Comparison of ENCODE assay signal across 1 cellular context in the genomic region with DNA sequence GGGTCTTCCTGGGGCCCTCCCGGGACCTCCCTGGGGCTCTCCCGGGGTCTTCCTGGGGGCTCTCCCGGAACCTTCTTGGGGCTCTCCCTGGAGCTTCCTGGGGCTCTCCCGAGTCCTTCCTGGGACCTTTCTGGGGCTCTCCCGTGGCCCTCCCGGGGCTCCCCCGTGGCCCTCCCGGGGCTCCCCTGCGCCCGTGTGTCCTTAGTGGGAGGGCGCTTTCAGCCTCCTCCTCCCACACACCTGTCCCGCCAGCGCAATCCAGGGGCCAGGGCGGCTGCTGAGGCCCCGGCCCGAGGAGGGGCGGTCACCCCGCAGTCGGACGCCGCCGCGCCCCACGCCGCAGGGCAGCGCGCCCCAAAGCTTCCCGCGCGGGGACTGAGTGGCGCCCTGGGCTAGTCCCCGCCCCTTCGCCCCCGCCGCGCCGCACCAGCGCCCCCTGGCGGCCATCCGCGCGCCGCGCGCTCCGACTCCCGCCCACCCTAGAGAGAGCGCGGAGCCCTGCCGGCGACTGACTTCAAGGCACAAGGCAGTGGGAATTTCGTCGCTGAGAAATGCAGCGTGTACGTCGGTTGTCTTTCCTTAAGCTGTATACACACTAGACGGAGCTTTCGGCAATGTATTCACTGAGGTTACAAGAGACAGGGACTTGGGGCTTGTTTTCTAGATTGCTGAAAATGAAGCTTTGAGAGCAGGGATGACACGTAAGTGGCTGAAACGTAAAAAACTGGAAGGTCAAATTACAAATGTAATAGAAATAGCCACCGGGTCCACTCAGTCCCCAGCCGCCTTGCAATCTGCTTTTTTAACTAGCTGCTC.
TF ChIP-seq lines count a peak whose summit lies in the region.

No MANE protein-coding gene starts in this region.

TF ChIP-seq in K562, 482 proteins besides CTCF, POLR2A, EP300 and RAD21 (continued from another document and continues in another):
- TF ChIP-seq, protein P1, sequence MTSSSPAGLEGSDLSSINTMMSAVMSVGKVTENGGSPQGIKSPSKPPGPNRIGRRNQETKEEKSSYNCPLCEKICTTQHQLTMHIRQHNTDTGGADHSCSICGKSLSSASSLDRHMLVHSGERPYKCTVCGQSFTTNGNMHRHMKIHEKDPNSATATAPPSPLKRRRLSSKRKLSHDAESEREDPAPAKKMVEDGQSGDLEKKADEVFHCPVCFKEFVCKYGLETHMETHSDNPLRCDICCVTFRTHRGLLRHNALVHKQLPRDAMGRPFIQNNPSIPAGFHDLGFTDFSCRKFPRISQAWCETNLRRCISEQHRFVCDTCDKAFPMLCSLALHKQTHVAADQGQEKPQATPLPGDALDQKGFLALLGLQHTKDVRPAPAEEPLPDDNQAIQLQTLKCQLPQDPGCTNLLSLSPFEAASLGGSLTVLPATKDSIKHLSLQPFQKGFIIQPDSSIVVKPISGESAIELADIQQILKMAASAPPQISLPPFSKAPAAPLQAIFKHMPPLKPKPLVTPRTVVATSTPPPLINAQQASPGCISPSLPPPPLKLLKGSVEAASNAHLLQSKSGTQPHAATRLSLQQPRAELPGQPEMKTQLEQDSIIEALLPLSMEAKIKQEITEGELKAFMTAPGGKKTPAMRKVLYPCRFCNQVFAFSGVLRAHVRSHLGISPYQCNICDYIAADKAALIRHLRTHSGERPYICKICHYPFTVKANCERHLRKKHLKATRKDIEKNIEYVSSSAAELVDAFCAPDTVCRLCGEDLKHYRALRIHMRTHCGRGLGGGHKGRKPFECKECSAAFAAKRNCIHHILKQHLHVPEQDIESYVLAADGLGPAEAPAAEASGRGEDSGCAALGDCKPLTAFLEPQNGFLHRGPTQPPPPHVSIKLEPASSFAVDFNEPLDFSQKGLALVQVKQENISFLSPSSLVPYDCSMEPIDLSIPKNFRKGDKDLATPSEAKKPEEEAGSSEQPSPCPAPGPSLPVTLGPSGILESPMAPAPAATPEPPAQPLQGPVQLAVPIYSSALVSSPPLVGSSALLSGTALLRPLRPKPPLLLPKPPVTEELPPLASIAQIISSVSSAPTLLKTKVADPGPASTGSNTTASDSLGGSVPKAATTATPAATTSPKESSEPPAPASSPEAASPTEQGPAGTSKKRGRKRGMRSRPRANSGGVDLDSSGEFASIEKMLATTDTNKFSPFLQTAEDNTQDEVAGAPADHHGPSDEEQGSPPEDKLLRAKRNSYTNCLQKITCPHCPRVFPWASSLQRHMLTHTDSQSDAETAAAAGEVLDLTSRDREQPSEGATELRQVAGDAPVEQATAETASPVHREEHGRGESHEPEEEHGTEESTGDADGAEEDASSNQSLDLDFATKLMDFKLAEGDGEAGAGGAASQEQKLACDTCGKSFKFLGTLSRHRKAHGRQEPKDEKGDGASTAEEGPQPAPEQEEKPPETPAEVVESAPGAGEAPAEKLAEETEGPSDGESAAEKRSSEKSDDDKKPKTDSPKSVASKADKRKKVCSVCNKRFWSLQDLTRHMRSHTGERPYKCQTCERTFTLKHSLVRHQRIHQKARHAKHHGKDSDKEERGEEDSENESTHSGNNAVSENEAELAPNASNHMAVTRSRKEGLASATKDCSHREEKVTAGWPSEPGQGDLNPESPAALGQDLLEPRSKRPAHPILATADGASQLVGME (CRISPR knock-in tag; IDR thresholded peaks at IDR 0.05): no peak
- peak; percentile 59; the same call in 1 of the 2 replicates for TF ChIP-seq ZBTB1 (CRISPR knock-in tag; IDR thresholded peaks at IDR 0.05; ENCODE audit: borderline replicate concordance, low read depth)
- TF ChIP-seq PHB2 (IDR thresholded peaks at IDR 0.05; ENCODE audit: low read depth): no peak
- no peak for TF ChIP-seq SUPT5H (IDR thresholded peaks at IDR 0.05)
- TF ChIP-seq ZZZ3 (IDR thresholded peaks at IDR 0.05): no peak
- TF ChIP-seq NCOA6 (IDR thresholded peaks at IDR 0.05): no peak; the same call in none of the 2 replicates
- TF ChIP-seq, protein P2, sequence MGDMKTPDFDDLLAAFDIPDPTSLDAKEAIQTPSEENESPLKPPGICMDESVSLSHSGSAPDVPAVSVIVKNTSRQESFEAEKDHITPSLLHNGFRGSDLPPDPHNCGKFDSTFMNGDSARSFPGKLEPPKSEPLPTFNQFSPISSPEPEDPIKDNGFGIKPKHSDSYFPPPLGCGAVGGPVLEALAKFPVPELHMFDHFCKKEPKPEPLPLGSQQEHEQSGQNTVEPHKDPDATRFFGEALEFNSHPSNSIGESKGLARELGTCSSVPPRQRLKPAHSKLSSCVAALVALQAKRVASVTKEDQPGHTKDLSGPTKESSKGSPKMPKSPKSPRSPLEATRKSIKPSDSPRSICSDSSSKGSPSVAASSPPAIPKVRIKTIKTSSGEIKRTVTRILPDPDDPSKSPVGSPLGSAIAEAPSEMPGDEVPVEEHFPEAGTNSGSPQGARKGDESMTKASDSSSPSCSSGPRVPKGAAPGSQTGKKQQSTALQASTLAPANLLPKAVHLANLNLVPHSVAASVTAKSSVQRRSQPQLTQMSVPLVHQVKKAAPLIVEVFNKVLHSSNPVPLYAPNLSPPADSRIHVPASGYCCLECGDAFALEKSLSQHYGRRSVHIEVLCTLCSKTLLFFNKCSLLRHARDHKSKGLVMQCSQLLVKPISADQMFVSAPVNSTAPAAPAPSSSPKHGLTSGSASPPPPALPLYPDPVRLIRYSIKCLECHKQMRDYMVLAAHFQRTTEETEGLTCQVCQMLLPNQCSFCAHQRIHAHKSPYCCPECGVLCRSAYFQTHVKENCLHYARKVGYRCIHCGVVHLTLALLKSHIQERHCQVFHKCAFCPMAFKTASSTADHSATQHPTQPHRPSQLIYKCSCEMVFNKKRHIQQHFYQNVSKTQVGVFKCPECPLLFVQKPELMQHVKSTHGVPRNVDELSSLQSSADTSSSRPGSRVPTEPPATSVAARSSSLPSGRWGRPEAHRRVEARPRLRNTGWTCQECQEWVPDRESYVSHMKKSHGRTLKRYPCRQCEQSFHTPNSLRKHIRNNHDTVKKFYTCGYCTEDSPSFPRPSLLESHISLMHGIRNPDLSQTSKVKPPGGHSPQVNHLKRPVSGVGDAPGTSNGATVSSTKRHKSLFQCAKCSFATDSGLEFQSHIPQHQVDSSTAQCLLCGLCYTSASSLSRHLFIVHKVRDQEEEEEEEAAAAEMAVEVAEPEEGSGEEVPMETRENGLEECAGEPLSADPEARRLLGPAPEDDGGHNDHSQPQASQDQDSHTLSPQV (IDR thresholded peaks at IDR 0.05): peak; percentile 52; the same call in 1 of the 2 replicates
- TF ChIP-seq MEF2A (IDR thresholded peaks at IDR 0.05; ENCODE audit: control insufficient read depth, low read depth, low read length): no peak
- TF ChIP-seq, protein P3, sequence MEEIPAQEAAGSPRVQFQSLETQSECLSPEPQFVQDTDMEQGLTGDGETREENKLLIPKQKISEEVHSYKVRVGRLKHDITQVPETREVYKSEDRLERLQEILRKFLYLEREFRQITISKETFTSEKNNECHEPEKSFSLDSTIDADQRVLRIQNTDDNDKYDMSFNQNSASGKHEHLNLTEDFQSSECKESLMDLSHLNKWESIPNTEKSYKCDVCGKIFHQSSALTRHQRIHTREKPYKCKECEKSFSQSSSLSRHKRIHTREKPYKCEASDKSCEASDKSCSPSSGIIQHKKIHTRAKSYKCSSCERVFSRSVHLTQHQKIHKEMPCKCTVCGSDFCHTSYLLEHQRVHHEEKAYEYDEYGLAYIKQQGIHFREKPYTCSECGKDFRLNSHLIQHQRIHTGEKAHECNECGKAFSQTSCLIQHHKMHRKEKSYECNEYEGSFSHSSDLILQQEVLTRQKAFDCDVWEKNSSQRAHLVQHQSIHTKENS (CRISPR knock-in tag; IDR thresholded peaks at IDR 0.05): no peak
- no peak for TF ChIP-seq BCL6 (CRISPR knock-in tag; IDR thresholded peaks at IDR 0.05)
- TF ChIP-seq ZNF766 (CRISPR knock-in tag; conservative IDR thresholded peaks at IDR 0.05): no peak
- no peak for TF ChIP-seq NFRKB (IDR thresholded peaks at IDR 0.05; ENCODE audit: low read depth)
- TF ChIP-seq BRD4 (IDR thresholded peaks at IDR 0.05): no peak
- TF ChIP-seq STAT5B (CRISPR knock-in tag; IDR thresholded peaks at IDR 0.05): no peak
- no peak for TF ChIP-seq ZNF274 (IDR thresholded peaks at IDR 0.05; ENCODE audit: borderline replicate concordance, low read depth, low read length)
- no peak for TF ChIP-seq BACH1 (tag; IDR thresholded peaks at IDR 0.05)
- no peak for TF ChIP-seq CEBPG (CRISPR knock-in tag; IDR thresholded peaks at IDR 0.05)
- TF ChIP-seq CEBPG (tag; conservative IDR thresholded peaks at IDR 0.05 in 1 of 2, IDR thresholded peaks at IDR 0.05 in 1 of 2): no peak
- no peak for TF ChIP-seq RBM17 (IDR thresholded peaks at IDR 0.05; ENCODE audit: borderline replicate concordance, low read depth, low read length)
- no peak for TF ChIP-seq DACH1 (IDR thresholded peaks at IDR 0.05; ENCODE audit: partially characterized antibody)
- TF ChIP-seq SAFB (IDR thresholded peaks at IDR 0.05; ENCODE audit: borderline replicate concordance, low read depth, low read length): peak; percentile 94
- no peak for TF ChIP-seq GABPA (tag; conservative IDR thresholded peaks at IDR 0.05; ENCODE audit: low read depth)
- TF ChIP-seq ZBTB7A (IDR thresholded peaks at IDR 0.05; ENCODE audit: borderline replicate concordance, control insufficient read depth, low read depth, low read length): peak; percentile 75; the same call in 1 of the 2 replicates
- no peak for TF ChIP-seq HNRNPK (IDR thresholded peaks at IDR 0.05; ENCODE audit: low read depth, low read length, poor library complexity, severe bottlenecking)
- TF ChIP-seq JUND (IDR thresholded peaks at IDR 0.05; ENCODE audit: borderline replicate concordance, low read depth, low read length): peak; percentile 43
- no peak; the same call in 2 of the 3 replicates for TF ChIP-seq JUND (tag; IDR thresholded peaks at IDR 0.05; ENCODE audit: borderline replicate concordance, low read depth, low read length)
- TF ChIP-seq, protein P4, sequence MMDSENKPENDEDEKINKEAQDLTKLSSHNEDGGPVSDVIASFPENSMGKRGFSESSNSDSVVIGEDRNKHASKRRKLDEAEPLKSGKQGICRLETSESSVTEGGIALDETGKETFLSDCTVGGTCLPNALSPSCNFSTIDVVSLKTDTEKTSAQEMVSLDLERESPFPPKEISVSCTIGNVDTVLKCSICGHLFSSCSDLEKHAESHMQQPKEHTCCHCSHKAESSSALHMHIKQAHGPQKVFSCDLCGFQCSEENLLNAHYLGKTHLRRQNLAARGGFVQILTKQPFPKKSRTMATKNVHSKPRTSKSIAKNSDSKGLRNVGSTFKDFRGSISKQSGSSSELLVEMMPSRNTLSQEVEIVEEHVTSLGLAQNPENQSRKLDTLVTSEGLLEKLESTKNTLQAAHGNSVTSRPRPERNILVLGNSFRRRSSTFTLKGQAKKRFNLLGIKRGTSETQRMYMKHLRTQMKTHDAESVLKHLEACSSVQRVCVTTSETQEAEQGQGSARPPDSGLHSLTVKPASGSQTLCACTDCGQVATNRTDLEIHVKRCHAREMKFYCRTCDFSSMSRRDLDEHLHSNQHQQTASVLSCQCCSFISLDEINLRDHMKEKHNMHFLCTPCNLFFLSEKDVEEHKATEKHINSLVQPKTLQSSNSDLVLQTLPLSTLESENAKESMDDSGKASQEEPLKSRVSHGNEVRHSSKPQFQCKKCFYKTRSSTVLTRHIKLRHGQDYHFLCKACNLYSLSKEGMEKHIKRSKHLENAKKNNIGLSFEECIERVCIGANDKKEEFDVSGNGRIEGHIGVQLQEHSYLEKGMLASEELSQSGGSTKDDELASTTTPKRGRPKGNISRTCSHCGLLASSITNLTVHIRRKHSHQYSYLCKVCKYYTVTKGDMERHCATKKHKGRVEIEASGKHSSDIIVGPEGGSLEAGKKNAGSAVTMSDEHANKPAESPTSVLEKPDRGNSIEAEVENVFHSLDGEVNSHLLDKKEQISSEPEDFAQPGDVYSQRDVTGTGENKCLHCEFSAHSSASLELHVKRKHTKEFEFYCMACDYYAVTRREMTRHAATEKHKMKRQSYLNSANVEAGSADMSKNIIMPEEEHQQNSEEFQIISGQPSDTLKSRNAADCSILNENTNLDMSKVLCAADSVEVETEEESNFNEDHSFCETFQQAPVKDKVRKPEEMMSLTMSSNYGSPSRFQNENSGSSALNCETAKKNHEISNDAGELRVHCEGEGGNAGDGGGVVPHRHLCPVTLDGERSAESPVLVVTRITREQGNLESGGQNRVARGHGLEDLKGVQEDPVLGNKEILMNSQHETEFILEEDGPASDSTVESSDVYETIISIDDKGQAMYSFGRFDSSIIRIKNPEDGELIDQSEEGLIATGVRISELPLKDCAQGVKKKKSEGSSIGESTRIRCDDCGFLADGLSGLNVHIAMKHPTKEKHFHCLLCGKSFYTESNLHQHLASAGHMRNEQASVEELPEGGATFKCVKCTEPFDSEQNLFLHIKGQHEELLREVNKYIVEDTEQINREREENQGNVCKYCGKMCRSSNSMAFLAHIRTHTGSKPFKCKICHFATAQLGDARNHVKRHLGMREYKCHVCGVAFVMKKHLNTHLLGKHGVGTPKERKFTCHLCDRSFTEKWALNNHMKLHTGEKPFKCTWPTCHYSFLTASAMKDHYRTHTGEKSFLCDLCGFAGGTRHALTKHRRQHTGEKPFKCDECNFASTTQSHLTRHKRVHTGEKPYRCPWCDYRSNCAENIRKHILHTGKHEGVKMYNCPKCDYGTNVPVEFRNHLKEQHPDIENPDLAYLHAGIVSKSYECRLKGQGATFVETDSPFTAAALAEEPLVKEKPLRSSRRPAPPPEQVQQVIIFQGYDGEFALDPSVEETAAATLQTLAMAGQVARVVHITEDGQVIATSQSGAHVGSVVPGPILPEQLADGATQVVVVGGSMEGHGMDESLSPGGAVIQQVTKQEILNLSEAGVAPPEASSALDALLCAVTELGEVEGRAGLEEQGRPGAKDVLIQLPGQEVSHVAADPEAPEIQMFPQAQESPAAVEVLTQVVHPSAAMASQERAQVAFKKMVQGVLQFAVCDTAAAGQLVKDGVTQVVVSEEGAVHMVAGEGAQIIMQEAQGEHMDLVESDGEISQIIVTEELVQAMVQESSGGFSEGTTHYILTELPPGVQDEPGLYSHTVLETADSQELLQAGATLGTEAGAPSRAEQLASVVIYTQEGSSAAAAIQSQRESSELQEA (IDR thresholded peaks at IDR 0.05; ENCODE audit: low read depth): no peak
- no peak for TF ChIP-seq DPF2 (IDR thresholded peaks at IDR 0.05)
- no peak for TF ChIP-seq ZFP1 (CRISPR knock-in tag; IDR thresholded peaks at IDR 0.05)
- peak; percentile 66; the same call in 1 of the 2 replicates for TF ChIP-seq XRCC5 (IDR thresholded peaks at IDR 0.05; ENCODE audit: low read depth, low read length)
- TF ChIP-seq ZBTB17 (CRISPR knock-in tag; IDR thresholded peaks at IDR 0.05): no peak
- no peak for TF ChIP-seq RBM25 (IDR thresholded peaks at IDR 0.05; ENCODE audit: low read depth, low read length, severe bottlenecking)
- TF ChIP-seq ZNF224 (CRISPR knock-in tag; IDR thresholded peaks at IDR 0.05): no peak
- TF ChIP-seq, protein P5, sequence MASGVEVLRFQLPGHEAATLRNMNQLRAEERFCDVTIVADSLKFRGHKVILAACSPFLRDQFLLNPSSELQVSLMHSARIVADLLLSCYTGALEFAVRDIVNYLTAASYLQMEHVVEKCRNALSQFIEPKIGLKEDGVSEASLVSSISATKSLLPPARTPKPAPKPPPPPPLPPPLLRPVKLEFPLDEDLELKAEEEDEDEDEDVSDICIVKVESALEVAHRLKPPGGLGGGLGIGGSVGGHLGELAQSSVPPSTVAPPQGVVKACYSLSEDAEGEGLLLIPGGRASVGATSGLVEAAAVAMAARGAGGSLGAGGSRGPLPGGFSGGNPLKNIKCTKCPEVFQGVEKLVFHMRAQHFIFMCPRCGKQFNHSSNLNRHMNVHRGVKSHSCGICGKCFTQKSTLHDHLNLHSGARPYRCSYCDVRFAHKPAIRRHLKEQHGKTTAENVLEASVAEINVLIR (CRISPR knock-in tag; IDR thresholded peaks at IDR 0.05): no peak
- no peak for TF ChIP-seq POU5F1 (IDR thresholded peaks at IDR 0.05; ENCODE audit: borderline replicate concordance, low read depth, low read length, partially characterized antibody)
- TF ChIP-seq RFX1 (IDR thresholded peaks at IDR 0.05): no peak
- TF ChIP-seq NFIC (IDR thresholded peaks at IDR 0.05): peak; percentile 43; the same call in 1 of the 2 replicates
- no peak for TF ChIP-seq NR4A1 (CRISPR knock-in tag; IDR thresholded peaks at IDR 0.05)
- no peak for TF ChIP-seq NR4A1 (tag; IDR thresholded peaks at IDR 0.05)
